13 cellular contexts compared by ENCODE assay signal in the genomic region with DNA sequence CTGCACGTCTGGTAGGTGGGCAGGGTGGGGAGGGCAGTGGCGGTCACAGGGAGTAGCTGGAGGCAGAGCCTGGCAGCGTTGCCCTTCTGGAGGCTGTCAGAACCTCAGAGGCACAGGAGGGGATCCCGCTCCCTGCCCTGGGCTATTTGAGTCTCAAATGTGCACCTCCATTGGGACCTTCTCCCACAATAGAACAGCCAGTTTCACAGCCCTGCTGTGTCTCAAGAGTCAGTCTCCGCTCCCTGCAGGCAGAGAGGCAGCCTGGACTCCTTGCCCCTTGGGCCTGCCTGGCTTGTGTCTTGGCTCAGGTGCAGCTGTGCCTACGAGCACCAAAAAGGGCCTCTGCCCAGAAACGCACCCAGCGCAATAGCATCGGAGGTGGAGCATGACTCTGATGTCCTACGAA. TPM values are rescaled to one million over a fixed set of nuclear protein-coding genes. Genes with fewer than 3 reads are reported as not detected.
A peak's percentile ranks its signal among the peaks of the same experiment; 100 is the strongest.
DNase-seq lines count a peak whose midpoint lies in the region; ATAC-seq, FAIRE-seq and TF ChIP-seq lines count a peak whose summit lies in the region.
"Had no signal": no experiment of that assay in that cellular context is flagged by ENCODE, and none has a peak within 500 bp of the region (broad histone marks: within the 10 kb centered on the region; RNA-seq: fewer than 3 reads in every experiment).

No MANE protein-coding gene starts in this region.

- H3K4me3 ChIP-seq in HFF-Myc (replicated peaks; ENCODE audit: low read depth, low read length) (peak overlapping the region; percentile 28), mesodermal cell (ENCODE audit: extremely low read depth, insufficient read depth, low read length, poor library complexity, severe bottlenecking) (peak overlapping the region; percentile 33), stomach (peak overlapping the region; percentile 42 to 54 (median 50))

- H3K27ac ChIP-seq in mesodermal cell (ENCODE audit: low read depth, low read length, severe bottlenecking) (no peak overlapping the region), stomach (peak overlapping the region in 1 of 5 donors; percentile 66)

- no peak for TF ChIP-seq EP300 in stomach (IDR thresholded peaks at IDR 0.05)

- no peak overlapping the region for H3K27ac Mint-ChIP-seq in activated naive CD8-positive, alpha-beta T cell treated with anti-CD3 and anti-CD28 coated beads, Interleukin-2, amount 50 U/mL, for 24 hours
- H3K27ac Mint-ChIP-seq in endothelial cell (ENCODE audit: unreplicated experiment): no peak overlapping the region

- H3K4me1 Mint-ChIP-seq in activated naive CD8-positive, alpha-beta T cell treated with anti-CD3 and anti-CD28 coated beads, Interleukin-2, amount 50 U/mL, for 24 hours: peaks cover 19% of the 10 kb centered on the region
- no peaks in the 10 kb centered on the region for H3K4me1 Mint-ChIP-seq in endothelial cell (ENCODE audit: unreplicated experiment)

- H3K4me3 Mint-ChIP-seq in activated naive CD8-positive, alpha-beta T cell treated with anti-CD3 and anti-CD28 coated beads, Interleukin-2, amount 50 U/mL, for 24 hours: peak overlapping the region; percentile 32
- no peak overlapping the region for H3K4me3 Mint-ChIP-seq in endothelial cell (ENCODE audit: unreplicated experiment)

- H3K36me3 Mint-ChIP-seq in activated naive CD8-positive, alpha-beta T cell treated with anti-CD3 and anti-CD28 coated beads, Interleukin-2, amount 50 U/mL, for 24 hours (ENCODE audit: low read depth): no peaks in the 10 kb centered on the region
- H3K36me3 Mint-ChIP-seq in endothelial cell (ENCODE audit: low read depth, unreplicated experiment): peaks cover 3% of the 10 kb centered on the region

- H3K4me1 ChIP-seq in mesodermal cell (ENCODE audit: control insufficient read depth, insufficient read depth, low read length, poor library complexity, severe bottlenecking) (peaks cover 7% of the 10 kb centered on the region), stomach (peaks cover 19 to 35% (median 26%) of the 10 kb centered on the region in 4 donors)

- no peaks in the 10 kb centered on the region for H3K36me3 ChIP-seq in mesodermal cell (ENCODE audit: control insufficient read depth, insufficient read depth, low read length)
- H3K36me3 ChIP-seq in stomach: no peaks in the 10 kb centered on the region

- no peaks in the 10 kb centered on the region for H3K9me3 Mint-ChIP-seq in activated naive CD8-positive, alpha-beta T cell treated with anti-CD3 and anti-CD28 coated beads, Interleukin-2, amount 50 U/mL, for 24 hours
- H3K9me3 Mint-ChIP-seq in endothelial cell (ENCODE audit: unreplicated experiment): no peaks in the 10 kb centered on the region

- no peak for FAIRE-seq in RCC 7860 (lab: Jason Lieb, UNC)
- FAIRE-seq: HTR-8/SVneo had no signal

- intact Hi-C loops in stomach (cut with DNase I; ENCODE audit: low total_unique reads): no loop called here

- 78 to 82% methylated on average over 9 to 10 of the region's 10 CpGs for WGBS in mesodermal cell (ENCODE audit: insufficient coverage in 2 of 2), 2 experiments
- WGBS in stomach, 5 donors: 55 to 67% (median 65%) methylated on average over 2 to 10 of the region's 10 CpGs

- H3K27me3 Mint-ChIP-seq in activated naive CD8-positive, alpha-beta T cell treated with anti-CD3 and anti-CD28 coated beads, Interleukin-2, amount 50 U/mL, for 24 hours: peaks cover 17% of the 10 kb centered on the region
- H3K27me3 Mint-ChIP-seq in endothelial cell (ENCODE audit: unreplicated experiment): peaks cover 16% of the 10 kb centered on the region

- no peak for ATAC-seq in activated naive CD8-positive, alpha-beta T cell treated with anti-CD3 and anti-CD28 coated beads, Interleukin-2, amount 50 U/mL, for 24 hours

- no peak for TF ChIP-seq POLR2A in stomach (IDR thresholded peaks at IDR 0.05)

- peaks cover 0 to 74% (median 19%) of the 10 kb centered on the region in 3 donors for H3K27me3 ChIP-seq in stomach

- DNase-seq in HFF-Myc (ENCODE audit: extremely low read depth, low read depth): no peak
- no peak for DNase-seq in activated naive CD8-positive, alpha-beta T cell treated with anti-CD3 and anti-CD28 coated beads, Interleukin-2, amount 50 U/mL, for 24 hours
- DNase-seq in stomach: no peak
- no peak for DNase-seq in NCI-H345 treated with DMSO at 0.1 percent for 48 hours (lab: John Stamatoyannopoulos, UW; ENCODE audit: unreplicated experiment)
- no peak for DNase-seq in NCI-H1105 treated with DMSO at 0.1 percent for 48 hours (lab: John Stamatoyannopoulos, UW)
- no peak for DNase-seq in endothelial cell (ENCODE audit: low spot score)
- DNase-seq in RCC 7860 (ENCODE audit: low spot score): no peak
- DNase-seq: activated T-cell treated with anti-CD3 and anti-CD28 coated beads, Interleukin-2, amount 50 U/mL, for 1 hour; DMS79; foreskin melanocyte; NCI-H187 had no signal

- H3K9me3 ChIP-seq in mesodermal cell (ENCODE audit: control insufficient read depth, low read length) (no peaks in the 10 kb centered on the region), stomach (no peaks in the 10 kb centered on the region)

- TF ChIP-seq CTCF in HFF-Myc (IDR thresholded peaks at IDR 0.05; ENCODE audit: low read depth, low read length, missing control alignments): no peak
- TF ChIP-seq CTCF in stomach (IDR thresholded peaks at IDR 0.05): no peak
- no peak for TF ChIP-seq CTCF in endothelial cell (IDR thresholded peaks at IDR 0.05; ENCODE audit: unreplicated experiment)

RNA-seq across cellular contexts. Expression of gene FAM168B, which starts 57.4 kb away (rescaled TPM):
- 77.8 TPM for polyA plus RNA-seq in mesodermal cell (2013, experiment 1 of 2)
- 66.0 TPM for polyA plus RNA-seq in mesodermal cell (2013, experiment 2 of 2)
- total RNA-seq in stomach: 100 to 1,000 TPM in 1 of 5 donors, 10 to 100 TPM in 3, 1 to 10 TPM in 1; 8.2 to 103 (median 72.4) TPM
- 10 to 100 TPM; 18.0 to 31.0 (median 30.1) TPM for polyA plus RNA-seq in stomach
- total RNA-seq in endothelial cell (ENCODE audit: unreplicated experiment): 72.0 TPM
